In the genomic region with DNA sequence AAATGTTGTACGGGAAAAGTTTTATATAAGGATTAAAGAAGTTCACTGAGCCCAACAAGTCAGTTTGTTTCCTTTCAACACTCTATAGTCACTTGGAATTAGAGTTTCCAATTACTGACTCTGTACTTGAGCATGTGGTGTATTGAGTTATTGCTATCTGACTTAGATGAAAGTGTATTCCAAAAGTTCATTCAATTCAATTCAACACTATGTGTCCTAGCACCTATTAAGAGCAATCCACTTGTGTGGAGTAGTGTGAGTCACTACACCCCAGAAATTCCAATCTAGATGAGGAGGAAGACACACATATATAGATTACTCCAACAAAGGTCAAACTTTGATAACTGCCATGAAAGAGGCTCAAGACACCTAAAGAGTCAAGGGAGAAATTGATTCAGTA, we compare ENCODE assay signal across 25 cellular contexts.
"Had no signal": no experiment of that assay in that cellular context is flagged by ENCODE, and none has a peak within 500 bp of the region (broad histone marks: within the 10 kb centered on the region; RNA-seq: fewer than 3 reads in every experiment).

No MANE protein-coding gene starts in this region.

- H3K27me3 ChIP-seq: adrenal gland, body of pancreas, dorsolateral prefrontal cortex, gastrocnemius medialis, pancreas, tibial nerve had no signal

- H3K36me3 ChIP-seq: adrenal gland, gastrocnemius medialis, pancreas, prostate gland, tibial nerve had no signal

- H3K9me3 ChIP-seq: adrenal gland, gastrocnemius medialis, pancreas, prostate gland, tibial nerve had no signal

- ATAC-seq: activated CD4-positive, alpha-beta T cell treated with anti-CD3 and anti-CD28 coated beads for 36 hours; activated naive CD4-positive, alpha-beta T cell treated with anti-CD3 and anti-CD28 coated beads, Interleukin-2, amount 50 U/mL, for 72 hours; activated T-cell treated with anti-CD3 and anti-CD28 coated beads, Interleukin-2, amount 50 U/mL, for 72 hours; body of pancreas; effector memory CD8-positive, alpha-beta T cell; gastrocnemius medialis; naive thymus-derived CD8-positive, alpha-beta T cell; pancreas had no signal

- DNase-seq: activated CD4-positive, alpha-beta T cell treated with anti-CD3 and anti-CD28 coated beads for 36 hours; activated CD4-positive, alpha-beta T cell treated with anti-CD3 and anti-CD28 coated beads, Interleukin-2, amount 50 U/mL, for 4 hours; activated CD4-positive, CD25-positive, alpha-beta regulatory T cell; activated naive CD4-positive, alpha-beta T cell; activated T-cell treated with anti-CD3 and anti-CD28 coated beads for 4 hours; activated T-cell treated with anti-CD3 and anti-CD28 coated beads, Interleukin-2, amount 50 U/mL, for 72 hours; adrenal gland; aorta; body of pancreas; dorsolateral prefrontal cortex; effector memory CD8-positive, alpha-beta T cell; erythroblast; gastrocnemius medialis; glutamatergic neuron; naive thymus-derived CD8-positive, alpha-beta T cell; nucleus accumbens; pancreas; retina; stimulated activated CD4-positive, alpha-beta T cell treated with anti-CD3 and anti-CD28 coated beads, Interleukin-2, amount 100 ng/mL, for 48 hours; stimulated activated naive CD4-positive, alpha-beta T cell treated with Interleukin-2 at 50 U/mL for 16 hours; T-helper 1 cell had no signal

- H3K4me3 ChIP-seq: adrenal gland, body of pancreas, coronary artery, dorsolateral prefrontal cortex, gastrocnemius medialis, pancreas, prostate gland, tibial nerve had no signal

- H3K4me1 ChIP-seq: adrenal gland, body of pancreas, gastrocnemius medialis, pancreas, prostate gland had no signal

- H3K27ac ChIP-seq: adrenal gland, body of pancreas, coronary artery, dorsolateral prefrontal cortex, gastrocnemius medialis, pancreas, prostate gland, tibial nerve had no signal
